ENCODE assay signal across 9 cellular contexts in the genomic region with DNA sequence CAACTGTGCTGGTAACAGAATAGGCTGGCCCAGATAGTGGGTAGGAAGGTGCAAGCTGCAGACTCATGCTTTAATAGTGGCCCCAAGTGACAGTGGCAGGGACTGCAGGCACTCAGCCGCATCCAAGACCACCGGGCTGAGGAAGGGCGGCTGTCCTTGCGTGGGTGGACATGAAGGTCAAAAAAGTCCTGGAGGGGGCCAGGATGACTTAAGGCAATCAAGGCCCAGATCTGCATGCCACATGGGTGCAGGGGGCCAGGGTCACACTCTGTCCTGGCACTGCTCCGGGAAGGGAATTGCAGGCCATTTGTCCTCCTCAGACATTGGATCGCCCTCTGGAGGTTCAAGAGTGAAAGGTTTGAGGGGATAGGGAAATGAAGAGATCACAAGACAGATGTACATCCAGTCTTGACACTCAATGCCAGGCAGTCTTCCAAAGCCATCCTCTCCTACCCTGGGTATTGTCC. TPM values are rescaled to one million over a fixed set of nuclear protein-coding genes. Genes with fewer than 3 reads are reported as not detected.
DNase-seq lines count a peak whose midpoint lies in the region; FAIRE-seq and TF ChIP-seq lines count a peak whose summit lies in the region.
"Had no signal": no experiment of that assay in that cellular context is flagged by ENCODE, and none has a peak within 500 bp of the region (broad histone marks: within the 10 kb centered on the region; RNA-seq: fewer than 3 reads in every experiment).

No MANE protein-coding gene starts in this region.

- no peak overlapping the region for H3K27ac ChIP-seq in parathyroid adenoma
- H3K27ac ChIP-seq in CD4-positive, alpha-beta memory T cell (ENCODE audit: low read depth, low read length): no peak overlapping the region

- intact Hi-C loops in CD4-positive, alpha-beta memory T cell (cut with micrococcal nuclease): loop anchor here (1.0 kb wide), 2 partner anchors 99 to 238 kb away; no protein-coding TSS in a partner anchor

- peaks cover 8 to 14% (median 11%) of the 10 kb centered on the region in 4 donors for H3K4me1 Mint-ChIP-seq in CD4-positive, alpha-beta memory T cell

- no peak overlapping the region for H3K4me3 Mint-ChIP-seq in CD4-positive, alpha-beta memory T cell

- TF ChIP-seq CTCF in fibroblast of villous mesenchyme (IDR thresholded peaks at IDR 0.05; ENCODE audit: insufficient read depth, low read depth, low read length) (peak; percentile 40), parathyroid adenoma (IDR thresholded peaks at IDR 0.05) (peak; percentile 11)

- H3K9me3 Mint-ChIP-seq in CD4-positive, alpha-beta memory T cell: no peaks in the 10 kb centered on the region

- no peaks in the 10 kb centered on the region for H3K79me2 ChIP-seq in parathyroid adenoma

- H3K36me3 Mint-ChIP-seq in CD4-positive, alpha-beta memory T cell: peaks cover 33 to 35% of the 10 kb centered on the region in 2 donors

- DNase-seq in activated T-cell treated with anti-CD3 and anti-CD28 coated beads, Interleukin-2, amount 50 U/mL, for 1 hour: peak; percentile 18
- DNase-seq in activated T-cell treated with anti-CD3 and anti-CD28 coated beads for 4 hours (no peak), H54 (ENCODE audit: insufficient read length, low spot score) (peak; percentile 5), HuH-7 (ENCODE audit: low spot score) (peak; percentile 74), UCSD-AML1 (lab: John Stamatoyannopoulos, UW; ENCODE audit: unreplicated experiment) (peak; percentile 74), fibroblast of villous mesenchyme (ENCODE audit: low read depth) (peak; percentile 24)
- DNase-seq in CD4-positive, alpha-beta memory T cell: no peak

- peaks cover 0 to 1% of the 10 kb centered on the region in 2 donors for H3K27me3 Mint-ChIP-seq in CD4-positive, alpha-beta memory T cell

- no peak for TF ChIP-seq POLR2A in H54 (IDR thresholded peaks at IDR 0.05; ENCODE audit: low read depth, low read length)

- H3K4me3 ChIP-seq in fibroblast of villous mesenchyme (ENCODE audit: low read depth, low read length) (no peak overlapping the region), parathyroid adenoma (ENCODE audit: low read depth, low read length) (no peak overlapping the region)
- H3K4me3 ChIP-seq in CD4-positive, alpha-beta memory T cell (ENCODE audit: low read length in 2 of 2): no peak overlapping the region

- no peaks in the 10 kb centered on the region for H3K4me1 ChIP-seq in parathyroid adenoma
- peaks cover 9% of the 10 kb centered on the region for H3K4me1 ChIP-seq in CD4-positive, alpha-beta memory T cell (ENCODE audit: insufficient read depth, low read length)

- no peaks in the 10 kb centered on the region for H3K9me3 ChIP-seq in parathyroid adenoma (ENCODE audit: control insufficient read depth, low read length)
- H3K9me3 ChIP-seq in CD4-positive, alpha-beta memory T cell (ENCODE audit: control insufficient read depth in 1 of 2, low read length in 2 of 2): no peaks in the 10 kb centered on the region

- POLR2A ChIA-PET in CD4-positive, alpha-beta memory T cell (lab: Charles Lee; ENCODE audit: partially characterized antibody): no interaction called here

- H2AFZ ChIP-seq in parathyroid adenoma: no peak overlapping the region

- peak overlapping the region in 1 of 7 donors; percentile 58 for H3K27ac Mint-ChIP-seq in CD4-positive, alpha-beta memory T cell

- peak; percentile 11 for FAIRE-seq in H54 (lab: Jason Lieb, UNC)
- FAIRE-seq: G401.6 had no signal

- H3K36me3 ChIP-seq in parathyroid adenoma (ENCODE audit: control insufficient read depth, insufficient read depth, low read length): no peaks in the 10 kb centered on the region
- no peaks in the 10 kb centered on the region for H3K36me3 ChIP-seq in CD4-positive, alpha-beta memory T cell (ENCODE audit: insufficient read depth, low read length)

- CTCF ChIA-PET in CD4-positive, alpha-beta memory T cell (lab: Charles Lee; ENCODE audit: partially characterized antibody): interaction anchor here (0.7 to 1.5 kb wide), 6 partner anchors 12 to 273 kb away, joined by 3 to 4 read pairs (median 4); partner anchors contain the start of gene SLC18B1

- no peak overlapping the region for H3K9ac ChIP-seq in parathyroid adenoma

- H3K27me3 ChIP-seq in parathyroid adenoma (ENCODE audit: control insufficient read depth, insufficient read depth, low read length): no peaks in the 10 kb centered on the region
- H3K27me3 ChIP-seq in CD4-positive, alpha-beta memory T cell (ENCODE audit: insufficient read depth, low read length): no peaks in the 10 kb centered on the region

- no peak overlapping the region for H3K4me2 ChIP-seq in parathyroid adenoma (ENCODE audit: low read length)

RNA-seq across cellular contexts. Expression of gene VNN2, which starts 10.4 kb away (rescaled TPM):
- not detected in 2 replicates for total RNA-seq in fibroblast of villous mesenchyme
- 10 to 100 TPM; 12.2 to 13.3 TPM for total RNA-seq in CD4-positive, alpha-beta memory T cell
- polyA plus RNA-seq in CD4-positive, alpha-beta memory T cell: 10 to 100 TPM; 14.8 to 18.9 TPM

RNA-seq across cellular contexts. Expression of gene SLC18B1, which starts 30.4 kb away (rescaled TPM):
- total RNA-seq in fibroblast of villous mesenchyme: 4.8 and 11.2 TPM in 2 replicates
- total RNA-seq in CD4-positive, alpha-beta memory T cell: 10 to 100 TPM; 13.8 to 14.7 TPM
- polyA plus RNA-seq in CD4-positive, alpha-beta memory T cell: 10 to 100 TPM; 11.6 to 19.5 TPM

RNA-seq across cellular contexts. Expression of gene RPS12, which starts 46.3 kb away (rescaled TPM):
- 603 and 770 TPM in 2 replicates for total RNA-seq in fibroblast of villous mesenchyme
- total RNA-seq in CD4-positive, alpha-beta memory T cell: 1,000 to 10,000 TPM; 2,480 to 2,511 TPM
- 1,000 to 10,000 TPM; 1,677 to 2,818 TPM for polyA plus RNA-seq in CD4-positive, alpha-beta memory T cell

RNA-seq across cellular contexts. Expression of gene VNN1, which starts 54.2 kb away (rescaled TPM):
- total RNA-seq in fibroblast of villous mesenchyme: under 0.01 TPM in 2 replicates
- under 1 TPM in 1 of 2 experiments, not detected in 1; 0.11 TPM for total RNA-seq in CD4-positive, alpha-beta memory T cell
- not detected for polyA plus RNA-seq in CD4-positive, alpha-beta memory T cell

Comparison
In these comparisons a context has a peak if more than half of its experiments do, and no peak if none do; other contexts are left out.
1. DNase-seq: peak in activated T-cell treated with anti-CD3 and anti-CD28 coated beads, Interleukin-2, amount 50 U/mL, for 1 hour (single experiment), H54 (single experiment), HuH-7 (single experiment), UCSD-AML1 (single experiment) and fibroblast of villous mesenchyme (single experiment); none in activated T-cell treated with anti-CD3 and anti-CD28 coated beads for 4 hours (single experiment) and CD4-positive, alpha-beta memory T cell (0 of 5).
2. RNA of gene VNN2, which starts 10.4 kb away (total RNA-seq): 12.2 to 13.3 TPM in CD4-positive, alpha-beta memory T cell; not detected in fibroblast of villous mesenchyme; every median in the first group is over 10 times any median in the second.